In genomic region chr1:34359411-34359810, GRCh38 we compare ENCODE assay signal across 19 cellular contexts.
DNase-seq lines count a peak whose midpoint lies in the region; ATAC-seq and TF ChIP-seq lines count a peak whose summit lies in the region.
"Had no signal": no experiment of that assay in that cellular context is flagged by ENCODE, and none has a peak within 500 bp of the region (broad histone marks: within the 10 kb centered on the region; RNA-seq: fewer than 3 reads in every experiment).

No MANE protein-coding gene starts in this region.

- H3K27ac Mint-ChIP-seq in H9: no peak overlapping the region
- H3K27ac Mint-ChIP-seq in osteocyte (ENCODE audit: unreplicated experiment): no peak overlapping the region
- no peak overlapping the region for H3K27ac Mint-ChIP-seq in chondrocyte (ENCODE audit: unreplicated experiment)
- H3K27ac Mint-ChIP-seq: B cell; CD4-positive, alpha-beta T cell; CD8-positive, alpha-beta T cell had no signal

- no peaks in the 10 kb centered on the region for H3K27me3 ChIP-seq in H9 (ENCODE audit: insufficient read depth, low read length)
- no peaks in the 10 kb centered on the region for H3K27me3 ChIP-seq in osteoblast (ENCODE audit: insufficient read depth, low read length)
- H3K27me3 ChIP-seq: BLaER1 treated with 17β-estradiol and CSF1 and Interleukin-3, amounts not matched to agents 10 nM and 100 nM had no signal

- no peak overlapping the region for H4K8ac ChIP-seq in H9 (replicated peaks; ENCODE audit: insufficient read length, low read depth, low read length)

- H3K4me3 Mint-ChIP-seq in H9 (no peak overlapping the region), osteocyte (ENCODE audit: unreplicated experiment) (no peak overlapping the region), chondrocyte (ENCODE audit: unreplicated experiment) (no peak overlapping the region)
- H3K4me3 Mint-ChIP-seq: B cell; CD4-positive, alpha-beta T cell; CD8-positive, alpha-beta T cell had no signal

- WGBS in H9 (ENCODE audit: extremely low coverage, insufficient read length, low lambda C conversion rate): no CpG with 5 or more reads among the region's 4 CpGs

- no peaks in the 10 kb centered on the region for H3K79me1 ChIP-seq in H9 (ENCODE audit: insufficient read depth, low read depth, low read length, poor library complexity, severe bottlenecking)

- H3K14ac ChIP-seq in H9 (ENCODE audit: insufficient read depth, low read length): no peak overlapping the region

- H4K20me1 ChIP-seq in H9 (ENCODE audit: control insufficient read depth, insufficient read depth, insufficient read length): no peaks in the 10 kb centered on the region
- no peaks in the 10 kb centered on the region for H4K20me1 ChIP-seq in osteoblast (ENCODE audit: insufficient read depth, low read length)
- H4K20me1 ChIP-seq: BLaER1 treated with 17β-estradiol and CSF1 and Interleukin-3, amounts not matched to agents 10 nM and 100 nM had no signal

- no peak overlapping the region for H3K56ac ChIP-seq in H9 (ENCODE audit: insufficient read length, low read depth, low read length)

- H2BK5ac ChIP-seq in H9 (ENCODE audit: insufficient read length, low read length): no peak overlapping the region

- H2BK12ac ChIP-seq in H9 (ENCODE audit: insufficient read length, low read depth, low read length): no peak overlapping the region

- H3K4me1 Mint-ChIP-seq in H9 (peaks cover 11% of the 10 kb centered on the region in 2 experiments; a peak in 3 of 4 replicates), osteocyte (ENCODE audit: unreplicated experiment) (no peaks in the 10 kb centered on the region), chondrocyte (ENCODE audit: low read depth) (no peaks in the 10 kb centered on the region)
- H3K4me1 Mint-ChIP-seq: B cell had no signal

- no peak overlapping the region for H2AK5ac ChIP-seq in H9 (ENCODE audit: insufficient read length, low read length)

- H3K4me3 ChIP-seq in coronary artery (no peak overlapping the region), osteoblast (ENCODE audit: insufficient read depth, low read length) (no peak overlapping the region)
- H3K4me3 ChIP-seq: A549; BLaER1 treated with 17β-estradiol and CSF1 and Interleukin-3, amounts not matched to agents 10 nM and 100 nM had no signal

- no peak overlapping the region for H4K91ac ChIP-seq in H9 (ENCODE audit: insufficient read length, low read depth, low read length)

- H2BK15ac ChIP-seq in H9 (ENCODE audit: low read depth, low read length): no peak overlapping the region

- H3K4me1 ChIP-seq in H9 (ENCODE audit: insufficient read depth, low read length) (no peaks in the 10 kb centered on the region), osteoblast (ENCODE audit: insufficient read depth, low read length) (no peaks in the 10 kb centered on the region)
- H3K4me1 ChIP-seq: A549, Caco-2 had no signal

- H3K23ac ChIP-seq in H9 (ENCODE audit: insufficient read length, low read depth, low read length): no peak overlapping the region

- H3K4ac ChIP-seq in H9 (ENCODE audit: low read depth, low read length): no peak overlapping the region

- H3K79me2 ChIP-seq in H9 (ENCODE audit: insufficient read depth, low read length): no peaks in the 10 kb centered on the region
- no peaks in the 10 kb centered on the region for H3K79me2 ChIP-seq in osteoblast (ENCODE audit: insufficient read depth, low read length)

- no peaks in the 10 kb centered on the region for H3K36me3 Mint-ChIP-seq in H9 (ENCODE audit: insufficient read depth in 1 of 3, low read depth in 3 of 3)
- no peaks in the 10 kb centered on the region for H3K36me3 Mint-ChIP-seq in osteocyte (ENCODE audit: unreplicated experiment)
- no peaks in the 10 kb centered on the region for H3K36me3 Mint-ChIP-seq in chondrocyte (ENCODE audit: low read depth)
- H3K36me3 Mint-ChIP-seq: CD8-positive, alpha-beta T cell had no signal

- H3K23me2 ChIP-seq in H9 (ENCODE audit: insufficient read length, low read depth, low read length, poor library complexity, severe bottlenecking): no peaks in the 10 kb centered on the region

- H3K27ac ChIP-seq in H9 (ENCODE audit: insufficient read length, low read depth, low read length) (no peak overlapping the region), coronary artery (no peak overlapping the region), osteoblast (ENCODE audit: low read depth, low read length) (no peak overlapping the region)
- H3K27ac ChIP-seq: 22Rv1; A549; BLaER1 treated with 17β-estradiol and CSF1 and Interleukin-3, amounts not matched to agents 10 nM and 100 nM; C4-2B had no signal

- ATAC-seq in GM21515 (IDR thresholded peaks at IDR 0.05; ENCODE audit: unreplicated experiment): no peak
- ATAC-seq: A549; CD8-positive, alpha-beta T cell had no signal

- H2AFZ ChIP-seq in H9 (ENCODE audit: low read length): no peak overlapping the region
- no peak overlapping the region for H2AFZ ChIP-seq in osteoblast (ENCODE audit: low read length)

- H4K5ac ChIP-seq in H9 (ENCODE audit: insufficient read length, low read depth, low read length): no peak overlapping the region

- DNase-seq in H9 (peak; percentile 12), coronary artery (ENCODE audit: low spot score) (peak; percentile 50), islet precursor cell (peak; percentile 12), osteocyte (ENCODE audit: extremely low spot score, unreplicated experiment) (peak; percentile 57), chondrocyte (ENCODE audit: low spot score) (no peak), osteoblast (ENCODE audit: insufficient read length, low spot score, missing footprints) (no peak)
- DNase-seq: AML-193; Caco-2; Calu3; CD4-positive, alpha-beta T cell; CD8-positive, alpha-beta T cell; DMS79 treated with DMSO at 0.1 percent for 48 hours; GF-D8 had no signal

- no peak overlapping the region for H3K4me2 ChIP-seq in H9 (ENCODE audit: insufficient read depth, insufficient read length, low read length)
- H3K4me2 ChIP-seq in osteoblast (ENCODE audit: insufficient read depth, low read length): no peak overlapping the region
- H3K4me2 ChIP-seq: A549; BLaER1 treated with 17β-estradiol and CSF1 and Interleukin-3, amounts not matched to agents 10 nM and 100 nM had no signal

- H3K27me3 Mint-ChIP-seq in H9 (ENCODE audit: low read depth) (peaks cover 18% of the 10 kb centered on the region), osteocyte (ENCODE audit: unreplicated experiment) (no peaks in the 10 kb centered on the region), chondrocyte (ENCODE audit: low read depth) (no peaks in the 10 kb centered on the region)

- H3K9ac ChIP-seq in H9 (ENCODE audit: extremely low read depth, insufficient read length, low read length): no peak overlapping the region
- H3K9ac ChIP-seq: BLaER1 treated with 17β-estradiol and CSF1 and Interleukin-3, amounts not matched to agents 10 nM and 100 nM had no signal

- H3K9me3 Mint-ChIP-seq in H9 (no peaks in the 10 kb centered on the region; a peak in 1 of 5 replicates), osteocyte (ENCODE audit: unreplicated experiment) (peaks cover 38% of the 10 kb centered on the region), chondrocyte (ENCODE audit: low read depth) (peaks cover 5% of the 10 kb centered on the region)
- H3K9me3 Mint-ChIP-seq: CD4-positive, alpha-beta T cell; CD8-positive, alpha-beta T cell had no signal

- no peak overlapping the region for H2BK20ac ChIP-seq in H9 (ENCODE audit: low read depth, low read length, poor library complexity, severe bottlenecking)

- H3T11ph ChIP-seq in H9 (ENCODE audit: low read length): no peak overlapping the region

- H2BK120ac ChIP-seq in H9 (ENCODE audit: low read depth, low read length, poor library complexity, severe bottlenecking): no peak overlapping the region

- H3K18ac ChIP-seq in H9 (ENCODE audit: insufficient read length, low read depth, low read length): no peak overlapping the region

- H3K9me3 ChIP-seq in H9 (ENCODE audit: control insufficient read depth, low read depth, low read length) (no peaks in the 10 kb centered on the region), osteoblast (ENCODE audit: low read depth, low read length) (no peaks in the 10 kb centered on the region)
- H3K9me3 ChIP-seq: A549; BLaER1 treated with 17β-estradiol and CSF1 and Interleukin-3, amounts not matched to agents 10 nM and 100 nM; Caco-2 had no signal

- TF ChIP-seq CTCF in H9 (conservative IDR thresholded peaks at IDR 0.05): no peak
- TF ChIP-seq CTCF in coronary artery (IDR thresholded peaks at IDR 0.05): no peak
- TF ChIP-seq CTCF in osteocyte (IDR thresholded peaks at IDR 0.05): no peak
- TF ChIP-seq CTCF in chondrocyte (IDR thresholded peaks at IDR 0.05): no peak
- no peak for TF ChIP-seq CTCF in osteoblast (IDR thresholded peaks at IDR 0.05; ENCODE audit: extremely low read depth, low read depth, low read length)

- H3K36me3 ChIP-seq in osteoblast (ENCODE audit: insufficient read depth, low read length): no peaks in the 10 kb centered on the region
- H3K36me3 ChIP-seq: BLaER1 treated with 17β-estradiol and CSF1 and Interleukin-3, amounts not matched to agents 10 nM and 100 nM had no signal

Comparison
In these comparisons a context has a peak if more than half of its experiments do, and no peak if none do; other contexts are left out.
1. DNase-seq: peak in H9 (single experiment), coronary artery (single experiment), islet precursor cell (single experiment) and osteocyte (single experiment); none in chondrocyte (single experiment) and osteoblast (single experiment).